ENCODE assay signal across 11 cellular contexts in genomic region chr19:13044160-13044853, GRCh38. TPM values are rescaled to one million over a fixed set of nuclear protein-coding genes. Genes with fewer than 3 reads are reported as not detected.
DNase-seq lines count a peak whose midpoint lies in the region; ATAC-seq, FAIRE-seq and TF ChIP-seq lines count a peak whose summit lies in the region.
"Had no signal": no experiment of that assay in that cellular context is flagged by ENCODE, and none has a peak within 500 bp of the region (broad histone marks: within the 10 kb centered on the region; RNA-seq: fewer than 3 reads in every experiment).

No MANE protein-coding gene starts in this region.

- TF ChIP-seq CTCF in esophagus muscularis mucosa (IDR thresholded peaks at IDR 0.05), result no peak

- H3K4me3 Mint-ChIP-seq in activated CD8-positive, alpha-beta T cell treated with anti-CD3 and anti-CD28 coated beads, Interleukin-2, amount 10 ng/mL, durations not matched to agents 7 days and 5 days, result no peak overlapping the region

- H3K27me3 ChIP-seq in MG63 (no peaks in the 10 kb centered on the region), esophagus muscularis mucosa (no peaks in the 10 kb centered on the region)

- H3K27ac Mint-ChIP-seq in activated CD8-positive, alpha-beta T cell treated with anti-CD3 and anti-CD28 coated beads, Interleukin-2, amount 10 ng/mL, durations not matched to agents 7 days and 5 days, result peak overlapping the region; percentile 52
- H3K27ac Mint-ChIP-seq: activated T-helper 2 cell treated with anti-CD3 and anti-CD28 coated beads, Interferon-gamma antibody, Interleukin-2, Interleukin-4, amounts not matched to agents 10 μg/mL and 5 μg/mL and 100 μg/mL, durations not matched to agents 14 hours and 24 hours and 36 hours had no signal

- peaks cover 3% of the 10 kb centered on the region for H3K27me3 Mint-ChIP-seq in activated CD8-positive, alpha-beta T cell treated with anti-CD3 and anti-CD28 coated beads, Interleukin-2, amount 10 ng/mL, durations not matched to agents 7 days and 5 days (ENCODE audit: low read depth)

- peak overlapping the region; percentile 21 to 65 (median 44) for H3K27ac ChIP-seq in esophagus muscularis mucosa (replicated peaks in 1 of 4)

- no peak for FAIRE-seq in RCC 7860 (lab: Jason Lieb, UNC)

- peaks cover 24% of the 10 kb centered on the region for H3K4me1 Mint-ChIP-seq in activated CD8-positive, alpha-beta T cell treated with anti-CD3 and anti-CD28 coated beads, Interleukin-2, amount 10 ng/mL, durations not matched to agents 7 days and 5 days (ENCODE audit: low read depth)

- WGBS in esophagus muscularis mucosa, result 64% methylated on average over 14 of the region's 14 CpGs

- no peak for TF ChIP-seq POLR2A in esophagus muscularis mucosa (IDR thresholded peaks at IDR 0.05; ENCODE audit: low read depth)

- intact Hi-C loops in esophagus muscularis mucosa (cut with DNase I), result no loop called here

- POLR2A ChIA-PET in activated CD8-positive, alpha-beta T cell treated with anti-CD3 and anti-CD28 coated beads, Interleukin-2, amount 10 ng/mL, durations not matched to agents 7 days and 5 days (lab: Charles Lee), result interaction anchor here (0.6 to 1.2 kb wide), 2 partner anchors 10 to 31 kb away, joined by 3 to 7 read pairs; no protein-coding TSS in a partner anchor

- no peak for TF ChIP-seq EP300 in esophagus muscularis mucosa (IDR thresholded peaks at IDR 0.05)

- H3K36me3 Mint-ChIP-seq in activated CD8-positive, alpha-beta T cell treated with anti-CD3 and anti-CD28 coated beads, Interleukin-2, amount 10 ng/mL, durations not matched to agents 7 days and 5 days (ENCODE audit: low read depth), result no peaks in the 10 kb centered on the region

- H3K36me3 ChIP-seq in MG63 (peaks cover 97% of the 10 kb centered on the region), esophagus muscularis mucosa (peaks cover 0 to 3% (median 0%) of the 10 kb centered on the region in 4 donors)

- H3K9me3 ChIP-seq in MG63, result no peaks in the 10 kb centered on the region
- no peaks in the 10 kb centered on the region for H3K9me3 ChIP-seq in esophagus muscularis mucosa

- peak; percentile 68 for ATAC-seq in activated CD8-positive, alpha-beta T cell treated with anti-CD3 and anti-CD28 coated beads, Interleukin-2, amount 10 ng/mL, durations not matched to agents 7 days and 5 days
- ATAC-seq in HG03095 (IDR thresholded peaks at IDR 0.05; ENCODE audit: unreplicated experiment), result no peak

- DNase-seq in MG63, result peak; percentile 69
- peak; percentile 39 for DNase-seq in activated CD8-positive, alpha-beta T cell treated with anti-CD3 and anti-CD28 coated beads, Interleukin-2, amount 10 ng/mL, durations not matched to agents 7 days and 5 days
- no peak for DNase-seq in esophagus muscularis mucosa (ENCODE audit: extremely low spot score)
- peak; percentile 13 to 31 for DNase-seq in stimulated activated CD8-positive, alpha-beta memory T cell treated with anti-CD3 and anti-CD28 coated beads, Interleukin-15, amount 100 ng/mL, for 48 hours (ENCODE audit: low read depth in 2 of 2)
- DNase-seq in Ammon's horn (ENCODE audit: low spot score), result no peak
- no peak for DNase-seq in RCC 7860 (ENCODE audit: low spot score)
- no peak for DNase-seq in G401 (ENCODE audit: low spot score)
- DNase-seq: KBM-7, retina had no signal

- no peak overlapping the region for H3K4me3 ChIP-seq in MG63
- no peak overlapping the region for H3K4me3 ChIP-seq in esophagus muscularis mucosa

- no peaks in the 10 kb centered on the region for H3K9me3 Mint-ChIP-seq in activated CD8-positive, alpha-beta T cell treated with anti-CD3 and anti-CD28 coated beads, Interleukin-2, amount 10 ng/mL, durations not matched to agents 7 days and 5 days (ENCODE audit: insufficient read depth)
- H3K9me3 Mint-ChIP-seq: activated T-helper 2 cell treated with anti-CD3 and anti-CD28 coated beads, Interferon-gamma antibody, Interleukin-2, Interleukin-4, amounts not matched to agents 10 μg/mL and 5 μg/mL and 100 μg/mL, durations not matched to agents 14 hours and 24 hours and 36 hours had no signal

- CTCF ChIA-PET in activated CD8-positive, alpha-beta T cell treated with anti-CD3 and anti-CD28 coated beads, Interleukin-2, amount 10 ng/mL, durations not matched to agents 7 days and 5 days (lab: Charles Lee), result interaction anchor here (0.8 to 6.2 kb wide), 9 partner anchors 11 to 78 kb away, joined by 3 to 52 read pairs (median 6); no protein-coding TSS in a partner anchor

- in situ Hi-C loops in G401 (cut with HindIII; ENCODE audit: low sequenced_read_pairs), result no loop called here

- peaks cover 73 to 92% (median 86%) of the 10 kb centered on the region in 4 donors for H3K4me1 ChIP-seq in esophagus muscularis mucosa

RNA-seq across cellular contexts. Expression of gene NFIX, which starts 49.0 kb away (rescaled TPM):
- total RNA-seq in MG63 (2014; rRNA removed; shearing (Covaris generic); ENCODE audit: low replicate concordance), result 53.9 and 78.0 TPM in 2 replicates
- total RNA-seq in activated CD8-positive, alpha-beta T cell treated with anti-CD3 and anti-CD28 coated beads, Interleukin-2, amount 10 ng/mL, durations not matched to agents 7 days and 5 days, result 1 to 10 TPM in 1 of 2 experiments, under 1 TPM in 1; 0.40 to 1.4 TPM
- 100 to 1,000 TPM in 1 of 4 donors, 10 to 100 TPM in 3; 56.0 to 154 (median 79.4) TPM for total RNA-seq in esophagus muscularis mucosa
- total RNA-seq in G401 (2014; rRNA removed; shearing (Covaris generic)), result 0.86 and 3.6 TPM in 2 replicates

RNA-seq across cellular contexts. Expression of gene LYL1, which starts 58.4 kb away (rescaled TPM):
- total RNA-seq in MG63 (2014; rRNA removed; shearing (Covaris generic); ENCODE audit: low replicate concordance), result not detected in 2 replicates
- total RNA-seq in activated CD8-positive, alpha-beta T cell treated with anti-CD3 and anti-CD28 coated beads, Interleukin-2, amount 10 ng/mL, durations not matched to agents 7 days and 5 days, result 1 to 10 TPM; 3.3 to 3.8 TPM
- total RNA-seq in esophagus muscularis mucosa, result 10 to 100 TPM; 11.9 to 20.2 (median 17.0) TPM
- not detected in 2 replicates for total RNA-seq in G401 (2014; rRNA removed; shearing (Covaris generic))

Comparison
In these comparisons a context has a peak if more than half of its experiments do, and no peak if none do; other contexts are left out.
1. DNase-seq: peak in MG63 (single experiment), activated CD8-positive, alpha-beta T cell treated with anti-CD3 and anti-CD28 coated beads, Interleukin-2, amount 10 ng/mL, durations not matched to agents 7 days and 5 days (single experiment) and stimulated activated CD8-positive, alpha-beta memory T cell treated with anti-CD3 and anti-CD28 coated beads, Interleukin-15, amount 100 ng/mL, for 48 hours (2 of 2); none in esophagus muscularis mucosa (single experiment), Ammon's horn (single experiment), RCC 7860 (single experiment) and G401 (single experiment).
2. RNA of gene NFIX, which starts 49.0 kb away (total RNA-seq): 56.0 to 154 TPM in esophagus muscularis mucosa and 53.9 to 78.0 TPM in MG63; 0.86 to 3.6 TPM in G401 and 0.40 to 1.4 TPM in activated CD8-positive, alpha-beta T cell treated with anti-CD3 and anti-CD28 coated beads, Interleukin-2, amount 10 ng/mL, durations not matched to agents 7 days and 5 days; every median in the first group is over 10 times any median in the second.